In the genomic region with DNA sequence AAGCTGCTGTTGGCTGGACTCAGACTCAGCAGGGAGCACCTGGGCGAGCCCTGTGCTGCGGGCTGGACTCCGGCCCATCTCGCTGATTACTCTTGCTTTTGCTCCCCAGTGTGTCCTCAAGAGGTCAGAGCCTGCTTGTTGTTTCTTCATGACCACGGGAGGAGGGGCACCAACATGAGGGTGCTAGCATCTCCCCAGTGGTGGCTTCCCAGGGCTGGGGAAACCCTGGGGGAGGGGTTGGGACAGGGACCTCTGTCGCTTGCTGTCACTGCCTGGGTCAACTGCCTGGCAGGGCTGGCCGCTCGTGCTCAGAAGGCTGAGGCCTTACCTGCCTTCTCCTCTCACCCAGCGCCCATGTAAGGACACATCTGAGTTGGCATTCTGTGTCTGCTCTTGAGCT, we compare ENCODE assay signal across 21 cellular contexts.
"Had no signal": no experiment of that assay in that cellular context is flagged by ENCODE, and none has a peak within 500 bp of the region (broad histone marks: within the 10 kb centered on the region; RNA-seq: fewer than 3 reads in every experiment).

No MANE protein-coding gene starts in this region.

- H3K4me3 ChIP-seq: body of pancreas, cardiac muscle cell, mucosa of descending colon, thyroid gland, upper lobe of right lung had no signal

- H3K4me1 ChIP-seq: body of pancreas, parathyroid adenoma, thyroid gland, upper lobe of right lung had no signal

- H3K9me3 ChIP-seq: body of pancreas, mucosa of descending colon, thyroid gland, upper lobe of right lung had no signal

- H3K27ac ChIP-seq: body of pancreas, cardiac muscle cell, parathyroid adenoma, thyroid gland, upper lobe of right lung, WERI-Rb-1 had no signal

- H3K9ac ChIP-seq: parathyroid adenoma had no signal

- DNase-seq: activated CD4-positive, alpha-beta T cell treated with anti-CD3 and anti-CD28 coated beads, Interleukin-2, amount 50 U/mL, for 1 hour; activated CD4-positive, CD25-positive, alpha-beta regulatory T cell treated with anti-CD3 and anti-CD28 coated beads, Interleukin-2, amount 50 U/mL, for 72 hours; anterior cingulate cortex; body of pancreas; dermis blood vessel endothelial cell; effector memory CD4-positive, alpha-beta T cell; glutamatergic neuron; hippocampal formation; mucosa of descending colon; nephron progenitor cell; nucleus accumbens; stimulated activated CD4-positive, alpha-beta T cell treated with anti-CD3 and anti-CD28 coated beads, Interleukin-4, amount 100 ng/mL, for 24 hours; substantia nigra; T-cell; thyroid gland; upper lobe of right lung; WERI-Rb-1 had no signal

- ATAC-seq: body of pancreas, mucosa of descending colon, sciatic nerve, SK-N-SH treated with all-trans-retinoic acid at 6 μM for 48 hours, upper lobe of right lung had no signal

- H3K36me3 ChIP-seq: cardiac muscle cell, thyroid gland, upper lobe of right lung, WERI-Rb-1 had no signal

- H3K27me3 ChIP-seq: body of pancreas, cardiac muscle cell, thyroid gland, upper lobe of right lung had no signal
